27 cellular contexts compared by ENCODE assay signal in genomic region chr20:4141616-4142240, GRCh38. TPM values are rescaled to one million over a fixed set of nuclear protein-coding genes. Genes with fewer than 3 reads are reported as not detected.
"Had no signal": no experiment of that assay in that cellular context is flagged by ENCODE, and none has a peak within 500 bp of the region (broad histone marks: within the 10 kb centered on the region; RNA-seq: fewer than 3 reads in every experiment).

No MANE protein-coding gene starts in this region.

- H3K4me2 ChIP-seq: hepatocyte had no signal

- H3K27ac Mint-ChIP-seq: activated B cell treated with CpG ODN at 0.5 μM for 24 hours; activated CD8-positive, alpha-beta T cell treated with anti-CD3 and anti-CD28 coated beads for 36 hours; activated naive CD8-positive, alpha-beta T cell; activated T-helper 2 cell treated with anti-CD3 and anti-CD28 coated beads, Interferon-gamma antibody, Interleukin-2, Interleukin-4, amounts not matched to agents 10 μg/mL and 5 μg/mL and 100 μg/mL, durations not matched to agents 14 hours and 24 hours and 36 hours; memory B cell; natural killer cell; T-helper 1 cell treated with Interleukin-12 subunit alpha and Interleukin-12 subunit beta and Interleukin-4 antibody, amounts not matched to agents 30 μg/mL and 1 μg/mL, for 36 hours had no signal

- H3K4me3 ChIP-seq: dorsolateral prefrontal cortex, gastroesophageal sphincter, hepatocyte, spleen, testis, transverse colon, uterus had no signal

- H3K9me3 ChIP-seq: spleen, testis, transverse colon, uterus had no signal

- ATAC-seq: activated CD8-positive, alpha-beta T cell treated with anti-CD3 and anti-CD28 coated beads for 36 hours; activated T-cell treated with anti-CD3 and anti-CD28 coated beads, Interleukin-2, amount 50 U/mL, for 4 hours; gastroesophageal sphincter; natural killer cell had no signal

- H3K27me3 Mint-ChIP-seq: activated naive CD8-positive, alpha-beta T cell had no signal

- H3K27ac ChIP-seq: dorsolateral prefrontal cortex, gastroesophageal sphincter, hepatocyte, spleen, testis, transverse colon, uterus had no signal

- H3K4me1 Mint-ChIP-seq: activated B cell treated with CpG ODN at 0.5 μM for 24 hours, memory B cell, natural killer cell had no signal

- H3K36me3 Mint-ChIP-seq: activated naive CD8-positive, alpha-beta T cell; natural killer cell had no signal

- FAIRE-seq: bronchial epithelial cell, colon had no signal

- H3K4me1 ChIP-seq: gastroesophageal sphincter, spleen, testis, transverse colon, uterus had no signal

- H3K4me3 Mint-ChIP-seq: activated B cell treated with CpG ODN at 0.5 μM for 24 hours; activated CD8-positive, alpha-beta T cell treated with anti-CD3 and anti-CD28 coated beads for 36 hours; activated naive CD8-positive, alpha-beta T cell; activated T-cell treated with anti-CD3 and anti-CD28 coated beads, Interleukin-2, amount 50 U/mL, for 4 hours; memory B cell; natural killer cell; T-helper 1 cell treated with Interleukin-12 subunit alpha and Interleukin-12 subunit beta and Interleukin-4 antibody, amounts not matched to agents 30 μg/mL and 1 μg/mL, for 36 hours had no signal

- H3K9me3 Mint-ChIP-seq: activated CD8-positive, alpha-beta T cell treated with anti-CD3 and anti-CD28 coated beads for 36 hours; activated T-cell treated with anti-CD3 and anti-CD28 coated beads, Interleukin-2, amount 50 U/mL, for 4 hours; activated T-helper 2 cell treated with anti-CD3 and anti-CD28 coated beads, Interferon-gamma antibody, Interleukin-2, Interleukin-4, amounts not matched to agents 10 μg/mL and 5 μg/mL and 100 μg/mL, durations not matched to agents 14 hours and 24 hours and 36 hours; memory B cell; natural killer cell; T-helper 1 cell treated with Interleukin-12 subunit alpha and Interleukin-12 subunit beta and Interleukin-4 antibody, amounts not matched to agents 30 μg/mL and 1 μg/mL, for 36 hours had no signal

- DNase-seq: activated B cell treated with CpG ODN at 0.5 μM for 24 hours; activated CD4-positive, alpha-beta T cell treated with anti-CD3 and anti-CD28 coated beads, Interleukin-2, amount 50 U/mL, for 1 hour; activated CD8-positive, alpha-beta T cell treated with anti-CD3 and anti-CD28 coated beads for 36 hours; activated naive CD4-positive, alpha-beta T cell treated with Interleukin-2 at 50 U/mL for 16 hours; activated T-cell treated with anti-CD3 and anti-CD28 coated beads, Interleukin-2, amount 50 U/mL, for 4 hours; anterior cingulate cortex; dorsolateral prefrontal cortex; effector memory CD4-positive, alpha-beta T cell; erythroblast; islet precursor cell; natural killer cell; right cardiac atrium; spleen; stimulated activated CD4-positive, alpha-beta T cell treated with anti-CD3 and anti-CD28 coated beads, Interleukin-2, amount 100 ng/mL, for 48 hours; stimulated activated naive CD4-positive, alpha-beta T cell treated with Interleukin-2 at 50 U/mL for 16 hours; T-helper 9 cell; testis; transverse colon; uterus had no signal

RNA-seq across cellular contexts. Expression of gene SMOX, which starts 6.9 kb away (rescaled TPM):
- total RNA-seq: activated B cell treated with CpG ODN at 0.5 μM for 24 hours had no signal
